9 cellular contexts compared by ENCODE assay signal in genomic region chr1:40143891-40144575, GRCh38. TPM values are rescaled to one million over a fixed set of nuclear protein-coding genes. Genes with fewer than 3 reads are reported as not detected.
A peak's percentile ranks its signal among the peaks of the same experiment; 100 is the strongest.
DNase-seq lines count a peak whose midpoint lies in the region; ATAC-seq and TF ChIP-seq lines count a peak whose summit lies in the region.
"Had no signal": no experiment of that assay in that cellular context is flagged by ENCODE, and none has a peak within 500 bp of the region (broad histone marks: within the 10 kb centered on the region; RNA-seq: fewer than 3 reads in every experiment).

No MANE protein-coding gene starts in this region.

- no peaks in the 10 kb centered on the region for H3K36me3 Mint-ChIP-seq in activated naive CD4-positive, alpha-beta T cell treated with anti-CD3 and anti-CD28 coated beads, Interleukin-2, amount 50 U/mL, for 72 hours

- no peaks in the 10 kb centered on the region for H3K4me1 ChIP-seq in left ventricle myocardium inferior

- intact Hi-C loops in left ventricle myocardium inferior (cut with micrococcal nuclease) = loop anchor here (5.0 to 10.0 kb wide), 2 partner anchors 198 to 261 kb away; no protein-coding TSS in a partner anchor

- ATAC-seq in SK-N-SH treated with all-trans-retinoic acid at 6 μM for 48 hours (peak; percentile 96), HG03378 (IDR thresholded peaks at IDR 0.05; ENCODE audit: unreplicated experiment) (no peak)
- peak; percentile 87 to 89 for ATAC-seq in activated naive CD4-positive, alpha-beta T cell treated with anti-CD3 and anti-CD28 coated beads, Interleukin-2, amount 50 U/mL, for 72 hours

- no peak overlapping the region for H3K27ac Mint-ChIP-seq in activated naive CD4-positive, alpha-beta T cell treated with anti-CD3 and anti-CD28 coated beads, Interleukin-2, amount 50 U/mL, for 72 hours
- H3K27ac Mint-ChIP-seq: dendritic cell treated with granulocyte-macrophage colony-stimulating factor and Interleukin-4, amounts not matched to agents 40 ng/mL and 50 ng/mL, for 4 days had no signal

- H3K4me3 ChIP-seq in left ventricle myocardium inferior (no peak overlapping the region), retinal pigment epithelial cell (ENCODE audit: low read length) (no peak overlapping the region)

- H3K36me3 ChIP-seq in left ventricle myocardium inferior = no peaks in the 10 kb centered on the region

- no peak overlapping the region for H3K27ac ChIP-seq in left ventricle myocardium inferior (replicated peaks)

- no peaks in the 10 kb centered on the region for H3K9me3 Mint-ChIP-seq in activated naive CD4-positive, alpha-beta T cell treated with anti-CD3 and anti-CD28 coated beads, Interleukin-2, amount 50 U/mL, for 72 hours
- H3K9me3 Mint-ChIP-seq: dendritic cell treated with granulocyte-macrophage colony-stimulating factor and Interleukin-4, amounts not matched to agents 40 ng/mL and 50 ng/mL, for 4 days had no signal

- peak; percentile 69 for DNase-seq in GM03348 (ENCODE audit: low spot score)
- peak; percentile 65 for DNase-seq in NCI-H1105 treated with DMSO at 0.1 percent for 48 hours (lab: John Stamatoyannopoulos, UW)
- DNase-seq in activated naive CD4-positive, alpha-beta T cell treated with anti-CD3 and anti-CD28 coated beads, Interleukin-2, amount 50 U/mL, for 72 hours (ENCODE audit: low spot score in 2 of 2) = peak in 1 of 2 donors; percentile 69
- no peak for DNase-seq in left ventricle myocardium inferior
- no peak for DNase-seq in retinal pigment epithelial cell (ENCODE audit: low read depth)
- DNase-seq in 8988T = no peak

- TF ChIP-seq CTCF in left ventricle myocardium inferior (IDR thresholded peaks at IDR 0.05; ENCODE audit: borderline replicate concordance) (peak; percentile 85), retinal pigment epithelial cell (conservative IDR thresholded peaks at IDR 0.05; ENCODE audit: low read depth, low read length) (peak; percentile 83)

- H3K9me3 ChIP-seq in left ventricle myocardium inferior (replicated peaks) = no peaks in the 10 kb centered on the region

- peaks cover 60% of the 10 kb centered on the region for H3K27me3 ChIP-seq in left ventricle myocardium inferior (ENCODE audit: low read depth)

TF ChIP-seq in SK-N-SH treated with all-trans-retinoic acid at 6 μM for 48 hours, 23 proteins besides CTCF, POLR2A, EP300 and RAD21:
- TF ChIP-seq CSDC2 (CRISPR knock-in tag; IDR thresholded peaks at IDR 0.05) = no peak
- no peak for TF ChIP-seq ZC3H10 (CRISPR knock-in tag; IDR thresholded peaks at IDR 0.05)
- TF ChIP-seq BACH2 (CRISPR knock-in tag; IDR thresholded peaks at IDR 0.05; ENCODE audit: borderline replicate concordance) = no peak
- no peak for TF ChIP-seq CREB5 (CRISPR knock-in tag; IDR thresholded peaks at IDR 0.05; ENCODE audit: low read depth)
- no peak for TF ChIP-seq SNAI2 (CRISPR knock-in tag; IDR thresholded peaks at IDR 0.05)
- TF ChIP-seq ARNTL (CRISPR knock-in tag; IDR thresholded peaks at IDR 0.05; ENCODE audit: borderline replicate concordance, low read depth) = no peak
- no peak for TF ChIP-seq ZFP3 (CRISPR knock-in tag; IDR thresholded peaks at IDR 0.05)
- no peak for TF ChIP-seq ZNF70 (CRISPR knock-in tag; IDR thresholded peaks at IDR 0.05)
- TF ChIP-seq, protein P1, sequence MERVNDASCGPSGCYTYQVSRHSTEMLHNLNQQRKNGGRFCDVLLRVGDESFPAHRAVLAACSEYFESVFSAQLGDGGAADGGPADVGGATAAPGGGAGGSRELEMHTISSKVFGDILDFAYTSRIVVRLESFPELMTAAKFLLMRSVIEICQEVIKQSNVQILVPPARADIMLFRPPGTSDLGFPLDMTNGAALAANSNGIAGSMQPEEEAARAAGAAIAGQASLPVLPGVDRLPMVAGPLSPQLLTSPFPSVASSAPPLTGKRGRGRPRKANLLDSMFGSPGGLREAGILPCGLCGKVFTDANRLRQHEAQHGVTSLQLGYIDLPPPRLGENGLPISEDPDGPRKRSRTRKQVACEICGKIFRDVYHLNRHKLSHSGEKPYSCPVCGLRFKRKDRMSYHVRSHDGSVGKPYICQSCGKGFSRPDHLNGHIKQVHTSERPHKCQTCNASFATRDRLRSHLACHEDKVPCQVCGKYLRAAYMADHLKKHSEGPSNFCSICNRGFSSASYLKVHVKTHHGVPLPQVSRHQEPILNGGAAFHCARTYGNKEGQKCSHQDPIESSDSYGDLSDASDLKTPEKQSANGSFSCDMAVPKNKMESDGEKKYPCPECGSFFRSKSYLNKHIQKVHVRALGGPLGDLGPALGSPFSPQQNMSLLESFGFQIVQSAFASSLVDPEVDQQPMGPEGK (CRISPR knock-in tag; IDR thresholded peaks at IDR 0.05; ENCODE audit: borderline replicate concordance) = no peak
- TF ChIP-seq TOX (CRISPR knock-in tag; IDR thresholded peaks at IDR 0.05; ENCODE audit: borderline replicate concordance) = no peak
- no peak for TF ChIP-seq GLIS3 (CRISPR knock-in tag; IDR thresholded peaks at IDR 0.05)
- TF ChIP-seq, protein P2, sequence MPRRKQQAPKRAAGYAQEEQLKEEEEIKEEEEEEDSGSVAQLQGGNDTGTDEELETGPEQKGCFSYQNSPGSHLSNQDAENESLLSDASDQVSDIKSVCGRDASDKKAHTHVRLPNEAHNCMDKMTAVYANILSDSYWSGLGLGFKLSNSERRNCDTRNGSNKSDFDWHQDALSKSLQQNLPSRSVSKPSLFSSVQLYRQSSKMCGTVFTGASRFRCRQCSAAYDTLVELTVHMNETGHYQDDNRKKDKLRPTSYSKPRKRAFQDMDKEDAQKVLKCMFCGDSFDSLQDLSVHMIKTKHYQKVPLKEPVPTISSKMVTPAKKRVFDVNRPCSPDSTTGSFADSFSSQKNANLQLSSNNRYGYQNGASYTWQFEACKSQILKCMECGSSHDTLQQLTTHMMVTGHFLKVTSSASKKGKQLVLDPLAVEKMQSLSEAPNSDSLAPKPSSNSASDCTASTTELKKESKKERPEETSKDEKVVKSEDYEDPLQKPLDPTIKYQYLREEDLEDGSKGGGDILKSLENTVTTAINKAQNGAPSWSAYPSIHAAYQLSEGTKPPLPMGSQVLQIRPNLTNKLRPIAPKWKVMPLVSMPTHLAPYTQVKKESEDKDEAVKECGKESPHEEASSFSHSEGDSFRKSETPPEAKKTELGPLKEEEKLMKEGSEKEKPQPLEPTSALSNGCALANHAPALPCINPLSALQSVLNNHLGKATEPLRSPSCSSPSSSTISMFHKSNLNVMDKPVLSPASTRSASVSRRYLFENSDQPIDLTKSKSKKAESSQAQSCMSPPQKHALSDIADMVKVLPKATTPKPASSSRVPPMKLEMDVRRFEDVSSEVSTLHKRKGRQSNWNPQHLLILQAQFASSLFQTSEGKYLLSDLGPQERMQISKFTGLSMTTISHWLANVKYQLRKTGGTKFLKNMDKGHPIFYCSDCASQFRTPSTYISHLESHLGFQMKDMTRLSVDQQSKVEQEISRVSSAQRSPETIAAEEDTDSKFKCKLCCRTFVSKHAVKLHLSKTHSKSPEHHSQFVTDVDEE (CRISPR knock-in tag; IDR thresholded peaks at IDR 0.05) = no peak
- TF ChIP-seq PPARA (CRISPR knock-in tag; IDR thresholded peaks at IDR 0.05; ENCODE audit: borderline replicate concordance) = no peak
- no peak for TF ChIP-seq ISL1 (CRISPR knock-in tag; IDR thresholded peaks at IDR 0.05)
- TF ChIP-seq POU6F1 (CRISPR knock-in tag; IDR thresholded peaks at IDR 0.05; ENCODE audit: borderline replicate concordance, low read depth) = no peak

RNA-seq across cellular contexts. Expression of gene RLF, which starts 17.2 kb away (rescaled TPM):
- 10 to 100 TPM; 23.6 to 26.1 TPM for total RNA-seq in activated naive CD4-positive, alpha-beta T cell treated with anti-CD3 and anti-CD28 coated beads, Interleukin-2, amount 50 U/mL, for 72 hours
- 13.2 TPM for total RNA-seq in left ventricle myocardium inferior

RNA-seq across cellular contexts. Expression of gene PPT1, which starts 47.0 kb away (rescaled TPM):
- 10 to 100 TPM; 81.8 to 84.1 TPM for total RNA-seq in activated naive CD4-positive, alpha-beta T cell treated with anti-CD3 and anti-CD28 coated beads, Interleukin-2, amount 50 U/mL, for 72 hours
- 37.7 TPM for total RNA-seq in left ventricle myocardium inferior

Comparison
In these comparisons a context has a peak if more than half of its experiments do, and no peak if none do; other contexts are left out.
1. DNase-seq: peak in GM03348 (single experiment) and NCI-H1105 treated with DMSO at 0.1 percent for 48 hours (single experiment); none in left ventricle myocardium inferior (single experiment), retinal pigment epithelial cell (single experiment) and 8988T (single experiment).